In the genomic region with DNA sequence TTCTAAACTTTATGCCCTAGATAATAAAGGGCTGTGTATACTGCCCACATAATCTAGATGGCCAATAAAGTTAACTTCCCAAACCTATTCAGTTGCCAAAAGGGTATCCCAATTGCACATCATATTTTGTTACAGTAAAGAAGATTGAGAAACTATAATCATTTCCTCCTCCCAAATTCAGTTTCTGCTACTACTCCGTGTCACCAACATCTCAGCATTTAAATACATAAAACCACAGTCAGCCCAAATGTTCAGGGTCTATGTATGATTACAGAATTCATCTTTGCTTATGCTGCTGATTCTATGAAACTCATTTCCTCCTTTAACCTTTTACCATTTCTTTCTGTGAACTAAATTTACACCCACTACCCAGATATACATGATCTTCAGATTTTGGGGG, we compare ENCODE assay signal across 22 cellular contexts.
"Had no signal": no experiment of that assay in that cellular context is flagged by ENCODE, and none has a peak within 500 bp of the region (broad histone marks: within the 10 kb centered on the region; RNA-seq: fewer than 3 reads in every experiment).

No MANE protein-coding gene starts in this region.

- H3K27ac ChIP-seq: left ventricle myocardium inferior, neutrophil, ovary had no signal

- H3K9me3 ChIP-seq: left ventricle myocardium inferior, neutrophil, ovary had no signal

- H3K27me3 ChIP-seq: neutrophil, ovary had no signal

- H3K4me3 Mint-ChIP-seq: activated B cell treated with CpG ODN at 0.5 μM for 24 hours; activated CD4-positive, alpha-beta memory T cell treated with anti-CD3 and anti-CD28 coated beads, Interleukin-2, amount 10 ng/mL, durations not matched to agents 7 days and 5 days; activated T-cell treated with anti-CD3 and anti-CD28 coated beads, Interleukin-2, amount 50 U/mL, for 4 hours; natural killer cell treated with Interleukin-12 subunit alpha and Interleukin-12 subunit beta and Interleukin-15 and Interleukin-18, amount 100 ng/mL, for 72 hours; T-helper 1 cell treated with Interleukin-12 subunit alpha and Interleukin-12 subunit beta and Interleukin-4 antibody, amounts not matched to agents 30 μg/mL and 1 μg/mL, for 36 hours had no signal

- H3K27ac Mint-ChIP-seq: activated B cell treated with CpG ODN at 0.5 μM for 24 hours; activated CD4-positive, alpha-beta memory T cell treated with anti-CD3 and anti-CD28 coated beads, Interleukin-2, amount 10 ng/mL, durations not matched to agents 7 days and 5 days; natural killer cell treated with Interleukin-12 subunit alpha and Interleukin-12 subunit beta and Interleukin-15 and Interleukin-18, amount 100 ng/mL, for 72 hours; T-helper 1 cell treated with Interleukin-12 subunit alpha and Interleukin-12 subunit beta and Interleukin-4 antibody, amounts not matched to agents 30 μg/mL and 1 μg/mL, for 36 hours had no signal

- DNase-seq: activated B cell treated with CpG ODN at 0.5 μM for 24 hours; activated CD4-positive, alpha-beta memory T cell treated with anti-CD3 and anti-CD28 coated beads, Interleukin-2, amount 10 ng/mL, durations not matched to agents 7 days and 5 days; activated CD4-positive, alpha-beta T cell treated with anti-CD3 and anti-CD28 coated beads for 4 hours; activated effector memory CD4-positive, alpha-beta T cell treated with Interleukin-2 at 50 U/mL for 16 hours; activated naive CD4-positive, alpha-beta T cell treated with anti-CD3 and anti-CD28 coated beads, Interleukin-2, amount 50 U/mL, for 16 hours; activated T-cell treated with anti-CD3 and anti-CD28 coated beads, Interleukin-2, amount 50 U/mL, for 4 hours; central memory CD4-positive, alpha-beta T cell; dermis blood vessel endothelial cell; effector CD8-positive, alpha-beta T cell; head of caudate nucleus; hypothalamus; left ventricle myocardium inferior; ovary; right cardiac atrium; stimulated activated CD4-positive, alpha-beta T cell treated with anti-CD3 and anti-CD28 coated beads, Interleukin-4, amount 100 ng/mL, for 24 hours; stimulated activated naive CD8-positive, alpha-beta T cell treated with anti-CD3 and anti-CD28 coated beads, Interleukin-15, Interleukin-2, amounts not matched to agents 100 U/mL and 50 U/mL, for 24 hours; T1000 had no signal

- H3K4me3 ChIP-seq: left ventricle myocardium inferior, ovary had no signal

- ATAC-seq: activated T-cell treated with anti-CD3 and anti-CD28 coated beads, Interleukin-2, amount 50 U/mL, for 4 hours; natural killer cell treated with Interleukin-12 subunit alpha and Interleukin-12 subunit beta and Interleukin-15 and Interleukin-18, amount 100 ng/mL, for 72 hours; right cardiac atrium; stimulated activated naive CD8-positive, alpha-beta T cell treated with anti-CD3 and anti-CD28 coated beads, Interleukin-15, Interleukin-2, amounts not matched to agents 100 U/mL and 50 U/mL, for 24 hours had no signal

- FAIRE-seq: astrocyte, frontal cortex had no signal

- H3K9me3 Mint-ChIP-seq: activated B cell treated with CpG ODN at 0.5 μM for 24 hours; activated CD4-positive, alpha-beta memory T cell treated with anti-CD3 and anti-CD28 coated beads, Interleukin-2, amount 10 ng/mL, durations not matched to agents 7 days and 5 days; activated T-cell treated with anti-CD3 and anti-CD28 coated beads, Interleukin-2, amount 50 U/mL, for 4 hours; natural killer cell treated with Interleukin-12 subunit alpha and Interleukin-12 subunit beta and Interleukin-15 and Interleukin-18, amount 100 ng/mL, for 72 hours; T-helper 1 cell treated with Interleukin-12 subunit alpha and Interleukin-12 subunit beta and Interleukin-4 antibody, amounts not matched to agents 30 μg/mL and 1 μg/mL, for 36 hours had no signal

- H3K36me3 ChIP-seq: neutrophil, ovary had no signal

- H3K4me1 Mint-ChIP-seq: activated CD4-positive, alpha-beta memory T cell treated with anti-CD3 and anti-CD28 coated beads, Interleukin-2, amount 10 ng/mL, durations not matched to agents 7 days and 5 days had no signal

- H3K27me3 Mint-ChIP-seq: activated B cell treated with CpG ODN at 0.5 μM for 24 hours; activated CD4-positive, alpha-beta memory T cell treated with anti-CD3 and anti-CD28 coated beads, Interleukin-2, amount 10 ng/mL, durations not matched to agents 7 days and 5 days; natural killer cell treated with Interleukin-12 subunit alpha and Interleukin-12 subunit beta and Interleukin-15 and Interleukin-18, amount 100 ng/mL, for 72 hours had no signal

- H3K36me3 Mint-ChIP-seq: natural killer cell treated with Interleukin-12 subunit alpha and Interleukin-12 subunit beta and Interleukin-15 and Interleukin-18, amount 100 ng/mL, for 72 hours had no signal
